In genomic region chr20:48823960-48824497, GRCh38 we compare ENCODE assay signal across 1 cellular context.
TF ChIP-seq lines count a peak whose summit lies in the region.

No MANE protein-coding gene starts in this region.

TF ChIP-seq in WTC11, 78 proteins besides CTCF, POLR2A, EP300 and RAD21 (continued from another document):
- TF ChIP-seq AFF4 (CRISPR knock-in tag; IDR thresholded peaks at IDR 0.05; ENCODE audit: borderline replicate concordance) = no peak
- TF ChIP-seq NFYB (CRISPR knock-in tag; conservative IDR thresholded peaks at IDR 0.05; ENCODE audit: low read depth) = no peak
- no peak for TF ChIP-seq NFATC4 (CRISPR knock-in tag; IDR thresholded peaks at IDR 0.05)
- TF ChIP-seq ESRRA (CRISPR knock-in tag; IDR thresholded peaks at IDR 0.05; ENCODE audit: borderline replicate concordance) = no peak
- no peak for TF ChIP-seq ZBTB21 (CRISPR knock-in tag; IDR thresholded peaks at IDR 0.05; ENCODE audit: borderline replicate concordance)
- TF ChIP-seq NR2C2 (CRISPR knock-in tag; IDR thresholded peaks at IDR 0.05) = no peak
- no peak for TF ChIP-seq SOX15 (CRISPR knock-in tag; IDR thresholded peaks at IDR 0.05)
- TF ChIP-seq FOXK1 (CRISPR knock-in tag; IDR thresholded peaks at IDR 0.05) = no peak
- TF ChIP-seq EMX1 (CRISPR knock-in tag; IDR thresholded peaks at IDR 0.05) = no peak
